ENCODE assay signal across 8 cellular contexts in genomic region chr4:4524364-4524763, GRCh38. TPM values are rescaled to one million over a fixed set of nuclear protein-coding genes. Genes with fewer than 3 reads are reported as not detected.
DNase-seq lines count a peak whose midpoint lies in the region; ATAC-seq and TF ChIP-seq lines count a peak whose summit lies in the region.

No MANE protein-coding gene starts in this region.

- H3K9me3 Mint-ChIP-seq in activated T-cell treated with anti-CD3 and anti-CD28 coated beads, Interleukin-2, amount 50 U/mL, for 24 hours = no peaks in the 10 kb centered on the region
- no peaks in the 10 kb centered on the region for H3K9me3 Mint-ChIP-seq in T-helper 2 cell treated with Interferon-gamma antibody and Interleukin-4, amounts not matched to agents 5 μg/mL and 100 μg/mL, for 36 hours

- ATAC-seq in HG02973 (IDR thresholded peaks at IDR 0.05; ENCODE audit: unreplicated experiment) = peak; percentile 97

- H3K4me1 ChIP-seq in BE2C = no peaks in the 10 kb centered on the region

- H3K4me3 ChIP-seq in BE2C (ENCODE audit: low read depth, low read length) = no peak overlapping the region

- DNase-seq in activated T-cell treated with anti-CD3 and anti-CD28 coated beads for 1 hour (ENCODE audit: low read depth) (peak; percentile 12), iPS-NIHi11 (ENCODE audit: low spot score) (peak; percentile 41), NCI-H1105 (lab: John Stamatoyannopoulos, UW) (no peak), BE2C (no peak), NCI-H1105 treated with DMSO at 0.1 percent for 48 hours (lab: John Stamatoyannopoulos, UW) (no peak)
- no peak for DNase-seq in activated T-cell treated with anti-CD3 and anti-CD28 coated beads, Interleukin-2, amount 50 U/mL, for 24 hours
- peak; percentile 9 for DNase-seq in T-helper 2 cell treated with Interferon-gamma antibody and Interleukin-4, amounts not matched to agents 5 μg/mL and 100 μg/mL, for 36 hours (ENCODE audit: low spot score)

- peaks cover 49% of the 10 kb centered on the region for H3K4me1 Mint-ChIP-seq in activated T-cell treated with anti-CD3 and anti-CD28 coated beads, Interleukin-2, amount 50 U/mL, for 24 hours (ENCODE audit: low read depth)
- H3K4me1 Mint-ChIP-seq in T-helper 2 cell treated with Interferon-gamma antibody and Interleukin-4, amounts not matched to agents 5 μg/mL and 100 μg/mL, for 36 hours (ENCODE audit: low read depth) = peaks cover 10% of the 10 kb centered on the region

- peaks cover 29% of the 10 kb centered on the region for H3K36me3 Mint-ChIP-seq in activated T-cell treated with anti-CD3 and anti-CD28 coated beads, Interleukin-2, amount 50 U/mL, for 24 hours (ENCODE audit: low read depth)
- H3K36me3 Mint-ChIP-seq in T-helper 2 cell treated with Interferon-gamma antibody and Interleukin-4, amounts not matched to agents 5 μg/mL and 100 μg/mL, for 36 hours (ENCODE audit: low read depth) = peaks cover 3% of the 10 kb centered on the region

- H3K27ac Mint-ChIP-seq in activated T-cell treated with anti-CD3 and anti-CD28 coated beads, Interleukin-2, amount 50 U/mL, for 24 hours = no peak overlapping the region
- peak overlapping the region; percentile 37 for H3K27ac Mint-ChIP-seq in T-helper 2 cell treated with Interferon-gamma antibody and Interleukin-4, amounts not matched to agents 5 μg/mL and 100 μg/mL, for 36 hours

- no peaks in the 10 kb centered on the region for H3K9me3 ChIP-seq in BE2C

- no peak for TF ChIP-seq CTCF in BE2C (IDR thresholded peaks at IDR 0.05; ENCODE audit: low read depth, low read length)

- no peaks in the 10 kb centered on the region for H3K36me3 ChIP-seq in BE2C

- no peaks in the 10 kb centered on the region for H3K27me3 Mint-ChIP-seq in activated T-cell treated with anti-CD3 and anti-CD28 coated beads, Interleukin-2, amount 50 U/mL, for 24 hours
- no peaks in the 10 kb centered on the region for H3K27me3 Mint-ChIP-seq in T-helper 2 cell treated with Interferon-gamma antibody and Interleukin-4, amounts not matched to agents 5 μg/mL and 100 μg/mL, for 36 hours (ENCODE audit: low read depth)

- no peaks in the 10 kb centered on the region for H3K27me3 ChIP-seq in BE2C

- no peak overlapping the region for H3K4me3 Mint-ChIP-seq in activated T-cell treated with anti-CD3 and anti-CD28 coated beads, Interleukin-2, amount 50 U/mL, for 24 hours
- H3K4me3 Mint-ChIP-seq in T-helper 2 cell treated with Interferon-gamma antibody and Interleukin-4, amounts not matched to agents 5 μg/mL and 100 μg/mL, for 36 hours = no peak overlapping the region

RNA-seq across cellular contexts. Expression of gene STX18, which starts 17.5 kb away (rescaled TPM):
- 26.6 TPM for polyA plus RNA-seq in BE2C (2012; ENCODE audit: insufficient read depth, insufficient read length, low read depth)

Comparison
In these comparisons a context has a peak if more than half of its experiments do, and no peak if none do; other contexts are left out.
1. DNase-seq: peak in activated T-cell treated with anti-CD3 and anti-CD28 coated beads for 1 hour (single experiment), T-helper 2 cell treated with Interferon-gamma antibody and Interleukin-4, amounts not matched to agents 5 μg/mL and 100 μg/mL, for 36 hours (single experiment) and iPS-NIHi11 (single experiment); none in activated T-cell treated with anti-CD3 and anti-CD28 coated beads, Interleukin-2, amount 50 U/mL, for 24 hours (single experiment), NCI-H1105 (single experiment), BE2C (single experiment) and NCI-H1105 treated with DMSO at 0.1 percent for 48 hours (single experiment).